In the genomic region with DNA sequence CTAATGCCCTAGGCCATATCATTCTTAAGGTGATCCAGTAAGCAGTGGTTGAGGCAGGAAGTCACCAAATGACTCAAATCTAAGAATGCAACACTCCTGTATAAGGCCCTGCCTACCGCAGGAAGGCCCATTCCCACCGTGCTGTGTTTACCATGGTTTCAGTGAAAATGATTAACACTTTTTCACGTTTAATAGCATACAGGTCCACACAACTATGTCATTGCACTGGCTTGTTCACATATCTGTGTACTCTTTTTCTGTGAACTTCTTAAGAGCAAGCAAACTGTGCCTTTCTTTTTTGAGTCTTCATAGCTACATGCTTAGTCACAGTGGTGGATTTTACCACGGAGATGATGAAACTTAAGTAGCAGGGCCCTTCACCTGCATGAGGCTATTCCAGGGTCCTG, we compare ENCODE assay signal across 8 cellular contexts.
A peak's percentile ranks its signal among the peaks of the same experiment; 100 is the strongest.
DNase-seq lines count a peak whose midpoint lies in the region; ATAC-seq and TF ChIP-seq lines count a peak whose summit lies in the region.

No MANE protein-coding gene starts in this region.

- peak; percentile 24 for ATAC-seq in activated CD8-positive, alpha-beta T cell treated with anti-CD3 and anti-CD28 coated beads for 36 hours
- no peak for ATAC-seq in activated CD8-positive, alpha-beta T cell treated with anti-CD3 and anti-CD28 coated beads, Interleukin-2, amount 10 ng/mL, durations not matched to agents 7 days and 5 days
- ATAC-seq in HG02981 (IDR thresholded peaks at IDR 0.05; ENCODE audit: unreplicated experiment): peak; percentile 88
- no peak for ATAC-seq in naive thymus-derived CD4-positive, alpha-beta T cell

- H3K27ac Mint-ChIP-seq in activated CD8-positive, alpha-beta T cell treated with anti-CD3 and anti-CD28 coated beads for 36 hours: no peak overlapping the region
- no peak overlapping the region for H3K27ac Mint-ChIP-seq in activated CD8-positive, alpha-beta T cell treated with anti-CD3 and anti-CD28 coated beads, Interleukin-2, amount 10 ng/mL, durations not matched to agents 7 days and 5 days
- peak overlapping the region; percentile 86 for H3K27ac Mint-ChIP-seq in type B pancreatic cell
- H3K27ac Mint-ChIP-seq in naive thymus-derived CD4-positive, alpha-beta T cell: no peak overlapping the region

- no peak for TF ChIP-seq CTCF in activated CD8-positive, alpha-beta T cell treated with anti-CD3 and anti-CD28 coated beads for 36 hours (IDR thresholded peaks at IDR 0.05)
- TF ChIP-seq CTCF in type B pancreatic cell (conservative IDR thresholded peaks at IDR 0.05) (no peak), osteoblast (IDR thresholded peaks at IDR 0.05; ENCODE audit: extremely low read depth, low read depth, low read length) (no peak)

- no peak overlapping the region for H3K4me3 Mint-ChIP-seq in activated CD8-positive, alpha-beta T cell treated with anti-CD3 and anti-CD28 coated beads for 36 hours
- no peak overlapping the region for H3K4me3 Mint-ChIP-seq in activated CD8-positive, alpha-beta T cell treated with anti-CD3 and anti-CD28 coated beads, Interleukin-2, amount 10 ng/mL, durations not matched to agents 7 days and 5 days
- no peak overlapping the region for H3K4me3 Mint-ChIP-seq in type B pancreatic cell
- H3K4me3 Mint-ChIP-seq in naive thymus-derived CD4-positive, alpha-beta T cell: no peak overlapping the region

- POLR2A ChIA-PET in activated CD8-positive, alpha-beta T cell treated with anti-CD3 and anti-CD28 coated beads for 36 hours (lab: Charles Lee): no interaction called here
- POLR2A ChIA-PET in activated CD8-positive, alpha-beta T cell treated with anti-CD3 and anti-CD28 coated beads, Interleukin-2, amount 10 ng/mL, durations not matched to agents 7 days and 5 days (lab: Charles Lee): no interaction called here
- POLR2A ChIA-PET in naive thymus-derived CD4-positive, alpha-beta T cell (lab: Charles Lee): no interaction called here

- H4K20me1 ChIP-seq in osteoblast (ENCODE audit: insufficient read depth, low read length): no peaks in the 10 kb centered on the region

- H2AFZ ChIP-seq in osteoblast (ENCODE audit: low read length): no peak overlapping the region

- in situ Hi-C loops in SK-MEL-5 (cut with HindIII; ENCODE audit: low pct_unique_long_range_greater_than_20kb, low sequenced_read_pairs): no loop called here

- no peak for DNase-seq in activated CD8-positive, alpha-beta T cell treated with anti-CD3 and anti-CD28 coated beads for 36 hours
- DNase-seq in activated CD8-positive, alpha-beta T cell treated with anti-CD3 and anti-CD28 coated beads, Interleukin-2, amount 10 ng/mL, durations not matched to agents 7 days and 5 days: no peak
- DNase-seq in SK-MEL-5 (ENCODE audit: low read depth, low spot score) (peak; percentile 47), type B pancreatic cell (ENCODE audit: extremely low spot score, unreplicated experiment) (no peak), osteoblast (ENCODE audit: insufficient read length, low spot score, missing footprints) (no peak), SJCRH30 (no peak)
- DNase-seq in naive thymus-derived CD4-positive, alpha-beta T cell: no peak

- H3K36me3 Mint-ChIP-seq in activated CD8-positive, alpha-beta T cell treated with anti-CD3 and anti-CD28 coated beads for 36 hours (ENCODE audit: low read depth): no peaks in the 10 kb centered on the region
- H3K36me3 Mint-ChIP-seq in activated CD8-positive, alpha-beta T cell treated with anti-CD3 and anti-CD28 coated beads, Interleukin-2, amount 10 ng/mL, durations not matched to agents 7 days and 5 days (ENCODE audit: low read depth): no peaks in the 10 kb centered on the region
- no peaks in the 10 kb centered on the region for H3K36me3 Mint-ChIP-seq in type B pancreatic cell
- no peaks in the 10 kb centered on the region for H3K36me3 Mint-ChIP-seq in naive thymus-derived CD4-positive, alpha-beta T cell

- H3K4me1 ChIP-seq in osteoblast (ENCODE audit: insufficient read depth, low read length): no peaks in the 10 kb centered on the region
- H3K4me1 ChIP-seq in SJCRH30: no peaks in the 10 kb centered on the region
- no peaks in the 10 kb centered on the region for H3K4me1 ChIP-seq in naive thymus-derived CD4-positive, alpha-beta T cell (ENCODE audit: control insufficient read depth in 2 of 2, insufficient read depth in 2 of 2, low read length in 2 of 2)

- CTCF ChIA-PET in activated CD8-positive, alpha-beta T cell treated with anti-CD3 and anti-CD28 coated beads for 36 hours (lab: Charles Lee): no interaction called here
- CTCF ChIA-PET in activated CD8-positive, alpha-beta T cell treated with anti-CD3 and anti-CD28 coated beads, Interleukin-2, amount 10 ng/mL, durations not matched to agents 7 days and 5 days (lab: Charles Lee): no interaction called here
- CTCF ChIA-PET in naive thymus-derived CD4-positive, alpha-beta T cell (lab: Charles Lee): no interaction called here

- intact Hi-C loops in activated CD8-positive, alpha-beta T cell treated with anti-CD3 and anti-CD28 coated beads for 36 hours (cut with micrococcal nuclease): no loop called here
- intact Hi-C loops in naive thymus-derived CD4-positive, alpha-beta T cell (cut with micrococcal nuclease): no loop called here

- H3K9me3 ChIP-seq in osteoblast (ENCODE audit: low read depth, low read length) (no peaks in the 10 kb centered on the region), SJCRH30 (replicated peaks) (no peaks in the 10 kb centered on the region)
- no peaks in the 10 kb centered on the region for H3K9me3 ChIP-seq in naive thymus-derived CD4-positive, alpha-beta T cell (ENCODE audit: control insufficient read depth in 2 of 3, low read length in 3 of 3)

- no peaks in the 10 kb centered on the region for H3K9me3 Mint-ChIP-seq in activated CD8-positive, alpha-beta T cell treated with anti-CD3 and anti-CD28 coated beads for 36 hours
- H3K9me3 Mint-ChIP-seq in activated CD8-positive, alpha-beta T cell treated with anti-CD3 and anti-CD28 coated beads, Interleukin-2, amount 10 ng/mL, durations not matched to agents 7 days and 5 days (ENCODE audit: insufficient read depth): no peaks in the 10 kb centered on the region
- no peaks in the 10 kb centered on the region for H3K9me3 Mint-ChIP-seq in type B pancreatic cell
- H3K9me3 Mint-ChIP-seq in naive thymus-derived CD4-positive, alpha-beta T cell: peaks cover 0 to 1% (median 0%) of the 10 kb centered on the region in 11 donors

- no peaks in the 10 kb centered on the region for H3K79me2 ChIP-seq in osteoblast (ENCODE audit: insufficient read depth, low read length)

- H3K27ac ChIP-seq in osteoblast (ENCODE audit: low read depth, low read length) (no peak overlapping the region), SJCRH30 (no peak overlapping the region)
- no peak overlapping the region for H3K27ac ChIP-seq in naive thymus-derived CD4-positive, alpha-beta T cell (ENCODE audit: low read depth, low read length)

- H3K4me1 Mint-ChIP-seq in activated CD8-positive, alpha-beta T cell treated with anti-CD3 and anti-CD28 coated beads for 36 hours (ENCODE audit: low read depth): no peaks in the 10 kb centered on the region
- H3K4me1 Mint-ChIP-seq in activated CD8-positive, alpha-beta T cell treated with anti-CD3 and anti-CD28 coated beads, Interleukin-2, amount 10 ng/mL, durations not matched to agents 7 days and 5 days (ENCODE audit: low read depth): no peaks in the 10 kb centered on the region
- no peaks in the 10 kb centered on the region for H3K4me1 Mint-ChIP-seq in type B pancreatic cell (ENCODE audit: unreplicated experiment)
- no peaks in the 10 kb centered on the region for H3K4me1 Mint-ChIP-seq in naive thymus-derived CD4-positive, alpha-beta T cell

- H3K4me3 ChIP-seq in osteoblast (ENCODE audit: insufficient read depth, low read length) (no peak overlapping the region), SJCRH30 (no peak overlapping the region)
- H3K4me3 ChIP-seq in naive thymus-derived CD4-positive, alpha-beta T cell (ENCODE audit: low read length): no peak overlapping the region

- no peaks in the 10 kb centered on the region for H3K27me3 ChIP-seq in osteoblast (ENCODE audit: insufficient read depth, low read length)
- H3K27me3 ChIP-seq in SJCRH30: no peaks in the 10 kb centered on the region
- H3K27me3 ChIP-seq in naive thymus-derived CD4-positive, alpha-beta T cell (ENCODE audit: control insufficient read depth in 2 of 2, insufficient read depth in 2 of 2, low read length in 2 of 2): no peaks in the 10 kb centered on the region

- H3K36me3 ChIP-seq in osteoblast (ENCODE audit: insufficient read depth, low read length) (no peaks in the 10 kb centered on the region), SJCRH30 (no peaks in the 10 kb centered on the region)
- no peaks in the 10 kb centered on the region for H3K36me3 ChIP-seq in naive thymus-derived CD4-positive, alpha-beta T cell (ENCODE audit: control insufficient read depth in 2 of 3, insufficient read depth in 3 of 3, low read length in 3 of 3)

- H3K27me3 Mint-ChIP-seq in activated CD8-positive, alpha-beta T cell treated with anti-CD3 and anti-CD28 coated beads for 36 hours: no peaks in the 10 kb centered on the region
- H3K27me3 Mint-ChIP-seq in activated CD8-positive, alpha-beta T cell treated with anti-CD3 and anti-CD28 coated beads, Interleukin-2, amount 10 ng/mL, durations not matched to agents 7 days and 5 days (ENCODE audit: low read depth): no peaks in the 10 kb centered on the region
- no peaks in the 10 kb centered on the region for H3K27me3 Mint-ChIP-seq in type B pancreatic cell
- H3K27me3 Mint-ChIP-seq in naive thymus-derived CD4-positive, alpha-beta T cell: no peaks in the 10 kb centered on the region

- H3K4me2 ChIP-seq in osteoblast (ENCODE audit: insufficient read depth, low read length): no peak overlapping the region

Comparison
In these comparisons a context has a peak if more than half of its experiments do, and no peak if none do; other contexts are left out.
1. ATAC-seq: peak in activated CD8-positive, alpha-beta T cell treated with anti-CD3 and anti-CD28 coated beads for 36 hours (single experiment) and HG02981 (single experiment); none in activated CD8-positive, alpha-beta T cell treated with anti-CD3 and anti-CD28 coated beads, Interleukin-2, amount 10 ng/mL, durations not matched to agents 7 days and 5 days (single experiment) and naive thymus-derived CD4-positive, alpha-beta T cell (single experiment).